Comparison of ENCODE assay signal across 14 cellular contexts in genomic region chr2:233643128-233643527, GRCh38. TPM values are rescaled to one million over a fixed set of nuclear protein-coding genes. Genes with fewer than 3 reads are reported as not detected.
DNase-seq lines count a peak whose midpoint lies in the region; ATAC-seq, FAIRE-seq and TF ChIP-seq lines count a peak whose summit lies in the region.
"Had no signal": no experiment of that assay in that cellular context is flagged by ENCODE, and none has a peak within 500 bp of the region (broad histone marks: within the 10 kb centered on the region; RNA-seq: fewer than 3 reads in every experiment).

No MANE protein-coding gene starts in this region.

- H3K27me3 ChIP-seq in Peyer's patch, result no peaks in the 10 kb centered on the region
- H3K27me3 ChIP-seq in foreskin keratinocyte, result no peaks in the 10 kb centered on the region

- H3K4me1 ChIP-seq in Peyer's patch, result peaks cover 0 to 6% (median 0%) of the 10 kb centered on the region in 4 donors
- H3K4me1 ChIP-seq in foreskin keratinocyte, result peaks cover 4% of the 10 kb centered on the region

- FAIRE-seq in GM12892 (lab: Jason Lieb, UNC), result no peak

- TF ChIP-seq CTCF in GM13977 (IDR thresholded peaks at IDR 0.05; ENCODE audit: extremely low read depth, insufficient read depth, missing control alignments) (peak; percentile 18), Peyer's patch (IDR thresholded peaks at IDR 0.05) (peak in 3 of 6 experiments; percentile 29 to 51 (median 42)), foreskin keratinocyte (conservative IDR thresholded peaks at IDR 0.05) (peak; percentile 54)

- TF ChIP-seq POLR2A in Peyer's patch (IDR thresholded peaks at IDR 0.05), result no peak
- TF ChIP-seq POLR2A in GM12892 (IDR thresholded peaks at IDR 0.05; ENCODE audit: low read depth, low read length), result no peak

- H3K27ac ChIP-seq in Peyer's patch (no peak overlapping the region), foreskin keratinocyte (no peak overlapping the region)
- H3K27ac ChIP-seq: SK-N-MC had no signal

- in situ Hi-C loops in GM13977 (cut with MboI; ENCODE audit: low pct_unique_long_range_greater_than_20kb, low sequenced_read_pairs, unreplicated experiment), result no loop called here

- peaks cover 0 to 11% (median 0%) of the 10 kb centered on the region in 4 donors for H3K9me3 ChIP-seq in Peyer's patch

- H3K36me3 ChIP-seq in Peyer's patch, result no peaks in the 10 kb centered on the region

- no peak overlapping the region for H3K4me3 ChIP-seq in Peyer's patch
- H3K4me3 ChIP-seq: SK-N-MC had no signal

- DNase-seq in A172 (ENCODE audit: low spot score) (peak; percentile 3), GM13977 (ENCODE audit: low spot score) (no peak), Peyer's patch (peak in 2 of 3 donors; percentile 51), foreskin keratinocyte (peak in 1 of 2 donors; percentile 30), GM12892 (ENCODE audit: insufficient read length) (no peak), T-helper 1 cell (no peak), NOMO-1 treated with dmso at 0.1 percent for 144 hours (lab: John Stamatoyannopoulos, UW; ENCODE audit: unreplicated experiment) (no peak)
- no peak for DNase-seq in activated CD4-positive, CD25-positive, alpha-beta regulatory T cell treated with anti-CD3 and anti-CD28 coated beads, Interleukin-2, amount 50 U/mL, for 72 hours
- DNase-seq: glutamatergic neuron; NCI-H1694; stimulated activated naive B cell treated with anti-CD40 and anti-IgM and Interleukin-4, amounts not matched to agents 10 μg/mL and 1 μg/mL and 100 μg/mL, for 72 hours had no signal

- peak; percentile 66 for ATAC-seq in foreskin keratinocyte
- ATAC-seq: stimulated activated naive B cell treated with anti-CD40 and anti-IgM and Interleukin-4, amounts not matched to agents 10 μg/mL and 1 μg/mL and 100 μg/mL, for 72 hours had no signal

RNA-seq across cellular contexts. Expression of gene UGT1A10, which starts 6.9 kb away (rescaled TPM):
- not detected in 2 replicates for total RNA-seq in A172 (2014; rRNA removed; shearing (Covaris generic))
- total RNA-seq in Peyer's patch (100 to 1,000 TPM in 1 of 4 donors, 10 to 100 TPM in 3; 19.0 to 168 (median 71.8) TPM), foreskin keratinocyte (not detected in 2 replicates)
- polyA plus RNA-seq in foreskin keratinocyte, result 0.13 and 0.35 TPM in 2 replicates
- polyA plus RNA-seq in GM12892 (2012; ENCODE audit: missing spikeins), result not detected
- total RNA-seq: cardiac septum had no signal
- polyA plus RNA-seq: CD14-positive monocyte had no signal

RNA-seq across cellular contexts. Expression of gene UGT1A8, which starts 25.7 kb away (rescaled TPM):
- not detected in 2 replicates for total RNA-seq in A172 (2014; rRNA removed; shearing (Covaris generic))
- total RNA-seq in Peyer's patch (10 to 100 TPM in 2 of 4 donors, 1 to 10 TPM in 2; 2.5 to 19.6 (median 10.5) TPM), foreskin keratinocyte (not detected in 2 replicates)
- not detected in 2 replicates for polyA plus RNA-seq in foreskin keratinocyte
- not detected for polyA plus RNA-seq in GM12892 (2012; ENCODE audit: missing spikeins)
- total RNA-seq: cardiac septum had no signal
- polyA plus RNA-seq: CD14-positive monocyte had no signal

RNA-seq across cellular contexts. Expression of gene UGT1A9, which starts 28.6 kb away (rescaled TPM):
- total RNA-seq in A172 (2014; rRNA removed; shearing (Covaris generic)), result not detected in 2 replicates
- total RNA-seq in Peyer's patch (10 to 100 TPM in 3 of 4 donors, 1 to 10 TPM in 1; 4.1 to 17.3 (median 14.1) TPM), foreskin keratinocyte (not detected in 2 replicates)
- not detected in 2 replicates for polyA plus RNA-seq in foreskin keratinocyte
- polyA plus RNA-seq in GM12892 (2012; ENCODE audit: missing spikeins), result not detected
- total RNA-seq: cardiac septum had no signal
- polyA plus RNA-seq: CD14-positive monocyte had no signal

RNA-seq across cellular contexts. Expression of gene UGT1A7, which starts 38.6 kb away (rescaled TPM):
- not detected in 2 replicates for total RNA-seq in A172 (2014; rRNA removed; shearing (Covaris generic))
- total RNA-seq in Peyer's patch (10 to 100 TPM in 3 of 4 donors, 1 to 10 TPM in 1; 8.3 to 33.9 (median 25.0) TPM), foreskin keratinocyte (0.20 and 0.21 TPM in 2 replicates)
- polyA plus RNA-seq in foreskin keratinocyte, result 0.10 and 1.2 TPM in 2 replicates
- not detected for polyA plus RNA-seq in GM12892 (2012; ENCODE audit: missing spikeins)
- total RNA-seq: cardiac septum had no signal
- polyA plus RNA-seq: CD14-positive monocyte had no signal

RNA-seq across cellular contexts. Expression of gene UGT1A6, which starts 49.6 kb away (rescaled TPM):
- 0.05 TPM in 1 of 2 replicates, not detected in the other for total RNA-seq in A172 (2014; rRNA removed; shearing (Covaris generic))
- total RNA-seq in Peyer's patch (10 to 100 TPM in 3 of 4 donors, not detected in 1; 37.7 to 57.4 (median 46.0) TPM), foreskin keratinocyte (14.0 and 15.8 TPM in 2 replicates)
- 7.4 and 9.4 TPM in 2 replicates for polyA plus RNA-seq in foreskin keratinocyte
- not detected for polyA plus RNA-seq in GM12892 (2012; ENCODE audit: missing spikeins)
- total RNA-seq: cardiac septum had no signal
- polyA plus RNA-seq: CD14-positive monocyte had no signal

Comparison
In these comparisons a context has a peak if more than half of its experiments do, and no peak if none do; other contexts are left out.
1. DNase-seq: peak in A172 (single experiment) and Peyer's patch (2 of 3); none in GM13977 (single experiment), activated CD4-positive, CD25-positive, alpha-beta regulatory T cell treated with anti-CD3 and anti-CD28 coated beads, Interleukin-2, amount 50 U/mL, for 72 hours (single experiment), GM12892 (single experiment), T-helper 1 cell (0 of 5) and NOMO-1 treated with dmso at 0.1 percent for 144 hours (single experiment).
2. RNA of gene UGT1A10, which starts 6.9 kb away (total RNA-seq): 19.0 to 168 TPM in Peyer's patch; not detected in A172 and not detected in foreskin keratinocyte; every median in the first group is over 10 times any median in the second.